Comparison of ENCODE assay signal across 8 cellular contexts in the genomic region with DNA sequence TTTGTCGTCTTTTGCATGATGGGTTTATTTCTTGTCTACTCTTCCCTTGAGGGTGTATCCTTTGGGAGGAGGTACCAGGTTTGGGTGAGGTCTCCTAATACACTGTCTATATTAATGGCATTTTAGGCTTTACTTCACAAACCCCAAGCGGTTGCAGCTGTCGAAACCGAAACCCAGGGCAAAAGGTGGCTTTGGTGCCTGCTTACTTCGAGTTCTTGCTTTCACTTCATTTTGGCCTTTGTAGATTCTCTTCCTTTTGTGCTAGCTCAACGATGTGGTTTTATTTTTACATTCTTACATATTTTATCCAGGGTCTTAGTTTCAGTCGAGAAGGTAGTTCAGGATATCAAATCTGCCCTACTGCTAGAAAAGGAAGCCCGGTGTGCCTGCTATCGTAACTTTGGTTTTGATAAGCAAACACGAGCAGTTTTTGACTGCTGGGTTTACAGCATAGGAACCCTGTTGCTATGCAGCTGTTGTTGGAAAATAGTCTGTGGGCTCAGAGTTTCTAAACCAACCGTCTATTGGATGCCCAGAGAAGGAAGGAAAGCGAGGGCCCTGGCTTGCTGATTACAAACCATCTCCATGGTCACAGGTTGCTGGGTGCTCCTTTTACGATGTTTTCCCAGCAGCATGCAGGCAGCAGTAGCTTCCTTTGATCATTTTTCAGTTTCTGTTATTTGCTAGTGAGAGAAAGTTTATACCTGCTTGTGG. TPM values are rescaled to one million over a fixed set of nuclear protein-coding genes. Genes with fewer than 3 reads are reported as not detected.
DNase-seq lines count a peak whose midpoint lies in the region; ATAC-seq and TF ChIP-seq lines count a peak whose summit lies in the region.

No MANE protein-coding gene starts in this region.

- 36 to 37% methylated on average over 13 of the region's 13 CpGs for WGBS in lower leg skin, 2 donors

- no peak for TF ChIP-seq CTCF in AG10803 (conservative IDR thresholded peaks at IDR 0.05; ENCODE audit: low read length)
- TF ChIP-seq CTCF in Peyer's patch (IDR thresholded peaks at IDR 0.05) = no peak
- TF ChIP-seq CTCF in lower leg skin (IDR thresholded peaks at IDR 0.05) = no peak

- H3K27ac ChIP-seq in Peyer's patch = peak overlapping the region; percentile 78 to 80 (median 80)

- peak; percentile 90 for ATAC-seq in GM19324 (IDR thresholded peaks at IDR 0.05; ENCODE audit: low FRiP score, unreplicated experiment)
- peak; percentile 86 for ATAC-seq in HG03378 (IDR thresholded peaks at IDR 0.05; ENCODE audit: unreplicated experiment)
- peak; percentile 70 for ATAC-seq in left ventricle myocardium superior

- H3K36me3 ChIP-seq in Peyer's patch = no peaks in the 10 kb centered on the region

- H3K4me3 ChIP-seq in AG10803 (ENCODE audit: low read length) (no peak overlapping the region), Peyer's patch (peak overlapping the region; percentile 27 to 51 (median 40)), lower leg skin (ENCODE audit: low read depth, poor library complexity, severe bottlenecking) (no peak overlapping the region)

- H3K27me3 ChIP-seq in Peyer's patch = no peaks in the 10 kb centered on the region

- intact Hi-C loops in left ventricle myocardium superior (cut with micrococcal nuclease) = no loop called here
- intact Hi-C loops in lower leg skin (cut with DNase I; ENCODE audit: low total_unique reads) = no loop called here

- no peaks in the 10 kb centered on the region for H3K9me3 ChIP-seq in Peyer's patch

- TF ChIP-seq POLR2A in Peyer's patch (IDR thresholded peaks at IDR 0.05) (no peak), lower leg skin (IDR thresholded peaks at IDR 0.05) (no peak)

- peaks cover 0 to 7% (median 3%) of the 10 kb centered on the region in 4 donors for H3K4me1 ChIP-seq in Peyer's patch

- peak; percentile 69 for DNase-seq in AG10803 (ENCODE audit: low read depth)
- peak in 2 of 3 donors; percentile 69 to 82 for DNase-seq in Peyer's patch
- DNase-seq in activated effector memory CD4-positive, alpha-beta T cell treated with anti-CD3 and anti-CD28 coated beads, Interleukin-2, amount 50 U/mL, for 16 hours = peak; percentile 84
- DNase-seq in left ventricle myocardium superior = no peak
- peak; percentile 10 to 42 for DNase-seq in stimulated activated CD4-positive, alpha-beta T cell treated with anti-CD3 and anti-CD28 coated beads, Interleukin-1b, Interleukin-23, amount 100 ng/mL, for 1 hour (ENCODE audit: low read depth in 2 of 2)
- DNase-seq in lower leg skin (ENCODE audit: low spot score in 2 of 2) = no peak

RNA-seq across cellular contexts. Expression of gene TSPAN2, which starts 9.8 kb away (rescaled TPM):
- 1 to 10 TPM; 1.8 to 3.3 (median 2.6) TPM for total RNA-seq in Peyer's patch
- 6.2 TPM for total RNA-seq in left ventricle myocardium superior
- total RNA-seq in lower leg skin = 1 to 10 TPM in 2 of 4 donors, under 1 TPM in 2; 0.46 to 4.5 (median 2.2) TPM

Comparison
In these comparisons a context has a peak if more than half of its experiments do, and no peak if none do; other contexts are left out.
1. DNase-seq: peak in AG10803 (single experiment), Peyer's patch (2 of 3), activated effector memory CD4-positive, alpha-beta T cell treated with anti-CD3 and anti-CD28 coated beads, Interleukin-2, amount 50 U/mL, for 16 hours (single experiment) and stimulated activated CD4-positive, alpha-beta T cell treated with anti-CD3 and anti-CD28 coated beads, Interleukin-1b, Interleukin-23, amount 100 ng/mL, for 1 hour (2 of 2); none in left ventricle myocardium superior (single experiment) and lower leg skin (0 of 2).
2. H3K4me3 ChIP-seq: peak in Peyer's patch (4 of 4); none in AG10803 (single experiment) and lower leg skin (single experiment).
3. Peak in every context shown above with its lines, with median percentiles within 50 percentile points of each other: ATAC-seq.